In genomic region chr2:235695602-235695895, GRCh38 we compare ENCODE assay signal across 23 cellular contexts.
"Had no signal": no experiment of that assay in that cellular context is flagged by ENCODE, and none has a peak within 500 bp of the region (broad histone marks: within the 10 kb centered on the region; RNA-seq: fewer than 3 reads in every experiment).

No MANE protein-coding gene starts in this region.

- DNase-seq: activated CD4-positive, alpha-beta T cell treated with anti-CD3 and anti-CD28 coated beads, Interleukin-2, amount 50 U/mL, for 4 hours; activated naive CD8-positive, alpha-beta T cell treated with anti-CD3 and anti-CD28 coated beads for 36 hours; activated T-cell treated with anti-CD3 and anti-CD28 coated beads for 4 hours; amniotic stem cell; caudate nucleus; foreskin melanocyte; kidney glomerular epithelial cell; left ventricle myocardium superior; mucosa of descending colon; naive B cell; nucleus accumbens; small intestine; stimulated activated CD4-positive, alpha-beta T cell treated with anti-CD3 and anti-CD28 coated beads, Interleukin-4, amount 100 ng/mL, for 24 hours; stomach; SW 1271; WERI-Rb-1 had no signal

- H3K4me3 ChIP-seq: dorsolateral prefrontal cortex, heart left ventricle, mucosa of descending colon, prostate gland, right atrium auricular region, stomach, thoracic aorta had no signal

- H3K36me3 Mint-ChIP-seq: activated naive CD8-positive, alpha-beta T cell treated with anti-CD3 and anti-CD28 coated beads for 36 hours; naive B cell; stimulated activated effector memory CD8-positive, alpha-beta T cell treated with anti-CD3 and anti-CD28 coated beads, Interleukin-12 subunit alpha, Interleukin-12 subunit beta, amount 100 ng/mL, for 72 hours had no signal

- H3K36me3 ChIP-seq: heart left ventricle, prostate gland, right atrium auricular region, stomach, thoracic aorta had no signal

- H3K27me3 Mint-ChIP-seq: activated naive CD8-positive, alpha-beta T cell treated with anti-CD3 and anti-CD28 coated beads for 36 hours had no signal

- H3K27me3 ChIP-seq: dorsolateral prefrontal cortex, heart left ventricle, right atrium auricular region, stomach had no signal

- H3K9me3 ChIP-seq: heart left ventricle, mucosa of descending colon, prostate gland, right atrium auricular region, stomach, thoracic aorta had no signal

- H3K4me3 Mint-ChIP-seq: activated naive CD8-positive, alpha-beta T cell treated with anti-CD3 and anti-CD28 coated beads for 36 hours; activated T-helper 1 cell treated with anti-CD3 and anti-CD28 coated beads, Interleukin-12 subunit alpha, Interleukin-12 subunit beta, Interleukin-2, Interleukin-4 antibody, amounts not matched to agents 30 ng/mL and 10 ng/mL and 1 ng/mL, durations not matched to agents 14 hours and 24 hours and 36 hours; naive B cell; stimulated activated effector memory CD8-positive, alpha-beta T cell treated with anti-CD3 and anti-CD28 coated beads, Interleukin-12 subunit alpha, Interleukin-12 subunit beta, amount 100 ng/mL, for 72 hours had no signal

- ATAC-seq: heart left ventricle; left ventricle myocardium superior; mucosa of descending colon; stimulated activated effector memory CD8-positive, alpha-beta T cell treated with anti-CD3 and anti-CD28 coated beads, Interleukin-12 subunit alpha, Interleukin-12 subunit beta, amount 100 ng/mL, for 72 hours had no signal

- H3K4me1 Mint-ChIP-seq: activated naive CD8-positive, alpha-beta T cell treated with anti-CD3 and anti-CD28 coated beads for 36 hours; naive B cell had no signal

- H3K27ac ChIP-seq: heart left ventricle, prostate gland, right atrium auricular region, stomach, thoracic aorta, WERI-Rb-1 had no signal

- H3K4me1 ChIP-seq: prostate gland had no signal

- H3K9me3 Mint-ChIP-seq: activated naive CD8-positive, alpha-beta T cell treated with anti-CD3 and anti-CD28 coated beads for 36 hours; activated T-helper 1 cell treated with anti-CD3 and anti-CD28 coated beads, Interleukin-12 subunit alpha, Interleukin-12 subunit beta, Interleukin-2, Interleukin-4 antibody, amounts not matched to agents 30 ng/mL and 10 ng/mL and 1 ng/mL, durations not matched to agents 14 hours and 24 hours and 36 hours; naive B cell; stimulated activated effector memory CD8-positive, alpha-beta T cell treated with anti-CD3 and anti-CD28 coated beads, Interleukin-12 subunit alpha, Interleukin-12 subunit beta, amount 100 ng/mL, for 72 hours had no signal

- H3K27ac Mint-ChIP-seq: activated naive CD8-positive, alpha-beta T cell treated with anti-CD3 and anti-CD28 coated beads for 36 hours; activated T-helper 1 cell treated with anti-CD3 and anti-CD28 coated beads, Interleukin-12 subunit alpha, Interleukin-12 subunit beta, Interleukin-2, Interleukin-4 antibody, amounts not matched to agents 30 ng/mL and 10 ng/mL and 1 ng/mL, durations not matched to agents 14 hours and 24 hours and 36 hours; naive B cell; stimulated activated effector memory CD8-positive, alpha-beta T cell treated with anti-CD3 and anti-CD28 coated beads, Interleukin-12 subunit alpha, Interleukin-12 subunit beta, amount 100 ng/mL, for 72 hours had no signal
